Comparison of ENCODE assay signal across 1 cellular context in the genomic region with DNA sequence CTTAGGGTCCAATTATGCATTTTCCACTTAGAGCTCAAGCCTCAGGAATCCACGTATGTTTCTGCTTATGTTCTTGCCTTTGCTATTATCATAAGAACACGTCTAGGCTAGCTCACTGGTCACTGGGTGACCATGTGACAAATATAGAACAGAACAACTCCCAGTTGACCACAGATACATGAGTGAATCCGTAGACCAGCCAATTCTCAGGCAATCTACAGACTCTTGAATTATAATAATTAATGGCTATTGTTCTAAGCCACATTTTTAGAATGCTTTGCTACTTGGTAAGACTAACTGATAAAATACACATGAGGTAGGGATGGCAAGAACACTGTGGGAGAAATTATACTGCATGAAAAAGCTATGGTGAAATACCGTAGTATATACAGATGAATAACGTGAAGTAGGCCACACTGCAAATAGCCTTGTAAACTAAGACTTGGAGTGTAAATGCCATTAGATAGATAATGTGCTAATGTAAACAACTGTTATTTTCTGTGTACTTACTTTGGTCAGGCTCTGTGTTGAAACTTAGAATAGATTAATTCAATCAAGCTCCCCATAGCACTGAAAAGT.
TF ChIP-seq lines count a peak whose summit lies in the region.

No MANE protein-coding gene starts in this region.

TF ChIP-seq in GM23338, 12 proteins besides CTCF, POLR2A, EP300 and RAD21:
- no peak for TF ChIP-seq POLR2AphosphoS5 (IDR thresholded peaks at IDR 0.05; ENCODE audit: low read depth)
- no peak for TF ChIP-seq EZH2phosphoT487 (IDR thresholded peaks at IDR 0.05; ENCODE audit: unreplicated experiment)
- TF ChIP-seq EZH2 (IDR thresholded peaks at IDR 0.05; ENCODE audit: low read depth, unreplicated experiment), result no peak
- TF ChIP-seq, protein P1, sequence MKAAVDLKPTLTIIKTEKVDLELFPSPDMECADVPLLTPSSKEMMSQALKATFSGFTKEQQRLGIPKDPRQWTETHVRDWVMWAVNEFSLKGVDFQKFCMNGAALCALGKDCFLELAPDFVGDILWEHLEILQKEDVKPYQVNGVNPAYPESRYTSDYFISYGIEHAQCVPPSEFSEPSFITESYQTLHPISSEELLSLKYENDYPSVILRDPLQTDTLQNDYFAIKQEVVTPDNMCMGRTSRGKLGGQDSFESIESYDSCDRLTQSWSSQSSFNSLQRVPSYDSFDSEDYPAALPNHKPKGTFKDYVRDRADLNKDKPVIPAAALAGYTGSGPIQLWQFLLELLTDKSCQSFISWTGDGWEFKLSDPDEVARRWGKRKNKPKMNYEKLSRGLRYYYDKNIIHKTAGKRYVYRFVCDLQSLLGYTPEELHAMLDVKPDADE (IDR thresholded peaks at IDR 0.05), result no peak
- TF ChIP-seq CREB1 (CRISPR knock-in tag; IDR thresholded peaks at IDR 0.05; ENCODE audit: low read depth), result no peak
- no peak for TF ChIP-seq ZNF114 (CRISPR knock-in tag; IDR thresholded peaks at IDR 0.05)
- TF ChIP-seq STAT1 (IDR thresholded peaks at IDR 0.05; ENCODE audit: unreplicated experiment), result no peak
- TF ChIP-seq, protein P2, sequence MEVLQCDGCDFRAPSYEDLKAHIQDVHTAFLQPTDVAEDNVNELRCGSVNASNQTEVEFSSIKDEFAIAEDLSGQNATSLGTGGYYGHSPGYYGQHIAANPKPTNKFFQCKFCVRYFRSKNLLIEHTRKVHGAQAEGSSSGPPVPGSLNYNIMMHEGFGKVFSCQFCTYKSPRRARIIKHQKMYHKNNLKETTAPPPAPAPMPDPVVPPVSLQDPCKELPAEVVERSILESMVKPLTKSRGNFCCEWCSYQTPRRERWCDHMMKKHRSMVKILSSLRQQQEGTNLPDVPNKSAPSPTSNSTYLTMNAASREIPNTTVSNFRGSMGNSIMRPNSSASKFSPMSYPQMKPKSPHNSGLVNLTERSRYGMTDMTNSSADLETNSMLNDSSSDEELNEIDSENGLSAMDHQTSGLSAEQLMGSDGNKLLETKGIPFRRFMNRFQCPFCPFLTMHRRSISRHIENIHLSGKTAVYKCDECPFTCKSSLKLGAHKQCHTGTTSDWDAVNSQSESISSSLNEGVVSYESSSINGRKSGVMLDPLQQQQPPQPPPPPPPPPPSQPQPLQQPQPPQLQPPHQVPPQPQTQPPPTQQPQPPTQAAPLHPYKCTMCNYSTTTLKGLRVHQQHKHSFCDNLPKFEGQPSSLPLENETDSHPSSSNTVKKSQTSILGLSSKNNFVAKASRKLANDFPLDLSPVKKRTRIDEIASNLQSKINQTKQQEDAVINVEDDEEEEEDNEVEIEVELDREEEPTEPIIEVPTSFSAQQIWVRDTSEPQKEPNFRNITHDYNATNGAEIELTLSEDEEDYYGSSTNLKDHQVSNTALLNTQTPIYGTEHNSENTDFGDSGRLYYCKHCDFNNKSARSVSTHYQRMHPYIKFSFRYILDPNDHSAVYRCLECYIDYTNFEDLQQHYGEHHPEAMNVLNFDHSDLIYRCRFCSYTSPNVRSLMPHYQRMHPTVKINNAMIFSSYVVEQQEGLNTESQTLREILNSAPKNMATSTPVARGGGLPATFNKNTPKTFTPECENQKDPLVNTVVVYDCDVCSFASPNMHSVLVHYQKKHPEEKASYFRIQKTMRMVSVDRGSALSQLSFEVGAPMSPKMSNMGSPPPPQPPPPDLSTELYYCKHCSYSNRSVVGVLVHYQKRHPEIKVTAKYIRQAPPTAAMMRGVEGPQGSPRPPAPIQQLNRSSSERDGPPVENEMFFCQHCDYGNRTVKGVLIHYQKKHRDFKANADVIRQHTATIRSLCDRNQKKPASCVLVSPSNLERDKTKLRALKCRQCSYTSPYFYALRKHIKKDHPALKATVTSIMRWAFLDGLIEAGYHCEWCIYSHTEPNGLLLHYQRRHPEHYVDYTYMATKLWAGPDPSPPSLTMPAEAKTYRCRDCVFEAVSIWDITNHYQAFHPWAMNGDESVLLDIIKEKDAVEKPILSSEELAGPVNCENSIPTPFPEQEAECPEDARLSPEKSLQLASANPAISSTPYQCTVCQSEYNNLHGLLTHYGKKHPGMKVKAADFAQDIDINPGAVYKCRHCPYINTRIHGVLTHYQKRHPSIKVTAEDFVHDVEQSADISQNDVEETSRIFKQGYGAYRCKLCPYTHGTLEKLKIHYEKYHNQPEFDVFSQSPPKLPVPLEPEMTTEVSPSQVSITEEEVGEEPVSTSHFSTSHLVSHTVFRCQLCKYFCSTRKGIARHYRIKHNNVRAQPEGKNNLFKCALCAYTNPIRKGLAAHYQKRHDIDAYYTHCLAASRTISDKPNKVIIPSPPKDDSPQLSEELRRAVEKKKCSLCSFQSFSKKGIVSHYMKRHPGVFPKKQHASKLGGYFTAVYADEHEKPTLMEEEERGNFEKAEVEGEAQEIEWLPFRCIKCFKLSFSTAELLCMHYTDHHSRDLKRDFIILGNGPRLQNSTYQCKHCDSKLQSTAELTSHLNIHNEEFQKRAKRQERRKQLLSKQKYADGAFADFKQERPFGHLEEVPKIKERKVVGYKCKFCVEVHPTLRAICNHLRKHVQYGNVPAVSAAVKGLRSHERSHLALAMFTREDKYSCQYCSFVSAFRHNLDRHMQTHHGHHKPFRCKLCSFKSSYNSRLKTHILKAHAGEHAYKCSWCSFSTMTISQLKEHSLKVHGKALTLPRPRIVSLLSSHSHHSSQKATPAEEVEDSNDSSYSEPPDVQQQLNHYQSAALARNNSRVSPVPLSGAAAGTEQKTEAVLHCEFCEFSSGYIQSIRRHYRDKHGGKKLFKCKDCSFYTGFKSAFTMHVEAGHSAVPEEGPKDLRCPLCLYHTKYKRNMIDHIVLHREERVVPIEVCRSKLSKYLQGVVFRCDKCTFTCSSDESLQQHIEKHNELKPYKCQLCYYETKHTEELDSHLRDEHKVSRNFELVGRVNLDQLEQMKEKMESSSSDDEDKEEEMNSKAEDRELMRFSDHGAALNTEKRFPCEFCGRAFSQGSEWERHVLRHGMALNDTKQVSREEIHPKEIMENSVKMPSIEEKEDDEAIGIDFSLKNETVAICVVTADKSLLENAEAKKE (CRISPR knock-in tag; IDR thresholded peaks at IDR 0.05), result no peak
- TF ChIP-seq, protein P3, sequence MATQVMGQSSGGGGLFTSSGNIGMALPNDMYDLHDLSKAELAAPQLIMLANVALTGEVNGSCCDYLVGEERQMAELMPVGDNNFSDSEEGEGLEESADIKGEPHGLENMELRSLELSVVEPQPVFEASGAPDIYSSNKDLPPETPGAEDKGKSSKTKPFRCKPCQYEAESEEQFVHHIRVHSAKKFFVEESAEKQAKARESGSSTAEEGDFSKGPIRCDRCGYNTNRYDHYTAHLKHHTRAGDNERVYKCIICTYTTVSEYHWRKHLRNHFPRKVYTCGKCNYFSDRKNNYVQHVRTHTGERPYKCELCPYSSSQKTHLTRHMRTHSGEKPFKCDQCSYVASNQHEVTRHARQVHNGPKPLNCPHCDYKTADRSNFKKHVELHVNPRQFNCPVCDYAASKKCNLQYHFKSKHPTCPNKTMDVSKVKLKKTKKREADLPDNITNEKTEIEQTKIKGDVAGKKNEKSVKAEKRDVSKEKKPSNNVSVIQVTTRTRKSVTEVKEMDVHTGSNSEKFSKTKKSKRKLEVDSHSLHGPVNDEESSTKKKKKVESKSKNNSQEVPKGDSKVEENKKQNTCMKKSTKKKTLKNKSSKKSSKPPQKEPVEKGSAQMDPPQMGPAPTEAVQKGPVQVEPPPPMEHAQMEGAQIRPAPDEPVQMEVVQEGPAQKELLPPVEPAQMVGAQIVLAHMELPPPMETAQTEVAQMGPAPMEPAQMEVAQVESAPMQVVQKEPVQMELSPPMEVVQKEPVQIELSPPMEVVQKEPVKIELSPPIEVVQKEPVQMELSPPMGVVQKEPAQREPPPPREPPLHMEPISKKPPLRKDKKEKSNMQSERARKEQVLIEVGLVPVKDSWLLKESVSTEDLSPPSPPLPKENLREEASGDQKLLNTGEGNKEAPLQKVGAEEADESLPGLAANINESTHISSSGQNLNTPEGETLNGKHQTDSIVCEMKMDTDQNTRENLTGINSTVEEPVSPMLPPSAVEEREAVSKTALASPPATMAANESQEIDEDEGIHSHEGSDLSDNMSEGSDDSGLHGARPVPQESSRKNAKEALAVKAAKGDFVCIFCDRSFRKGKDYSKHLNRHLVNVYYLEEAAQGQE (IDR thresholded peaks at IDR 0.05; ENCODE audit: unreplicated experiment), result no peak
